ENCODE assay signal across 6 cellular contexts in genomic region chr1:1470626-1471388, GRCh38. TPM values are rescaled to one million over a fixed set of nuclear protein-coding genes. Genes with fewer than 3 reads are reported as not detected.
DNase-seq lines count a peak whose midpoint lies in the region; ATAC-seq and TF ChIP-seq lines count a peak whose summit lies in the region.

No MANE protein-coding gene starts in this region.

- no peaks in the 10 kb centered on the region for H3K27me3 ChIP-seq in sigmoid colon

- WGBS in sigmoid colon, 2 donors, result 13 to 16% methylated on average over 16 of the region's 16 CpGs

- no peaks in the 10 kb centered on the region for H3K9me3 ChIP-seq in sigmoid colon

- no peak for TF ChIP-seq EP300 in sigmoid colon (IDR thresholded peaks at IDR 0.05)

- no peaks in the 10 kb centered on the region for H3K27me3 Mint-ChIP-seq in effector memory CD8-positive, alpha-beta T cell

- ATAC-seq in Right ventricle myocardium inferior, result no peak
- ATAC-seq in left cardiac atrium, result no peak
- peak; percentile 10 for ATAC-seq in effector memory CD8-positive, alpha-beta T cell (replicated peaks)
- ATAC-seq in GM19328 (IDR thresholded peaks at IDR 0.05; ENCODE audit: unreplicated experiment), result no peak
- ATAC-seq in GM18909 (IDR thresholded peaks at IDR 0.05; ENCODE audit: poor library complexity, unreplicated experiment), result no peak

- intact Hi-C loops in Right ventricle myocardium inferior (cut with DNase I) (no loop called here), left cardiac atrium (cut with DNase I) (no loop called here), sigmoid colon (cut with DNase I) (no loop called here)

- DNase-seq in Right ventricle myocardium inferior (ENCODE audit: missing footprints) (peak; percentile 6), left cardiac atrium (no peak), sigmoid colon (no peak)
- DNase-seq in effector memory CD8-positive, alpha-beta T cell, result no peak

- peak overlapping the region; percentile 62 to 94 (median 80) for H3K4me3 ChIP-seq in sigmoid colon

- H3K36me3 ChIP-seq in sigmoid colon, result no peaks in the 10 kb centered on the region

- no peak for TF ChIP-seq POLR2A in sigmoid colon (IDR thresholded peaks at IDR 0.05)

- H3K4me1 ChIP-seq in sigmoid colon, result peaks cover 0 to 24% (median 20%) of the 10 kb centered on the region in 4 donors

- H3K9me3 Mint-ChIP-seq in effector memory CD8-positive, alpha-beta T cell, result no peaks in the 10 kb centered on the region

- TF ChIP-seq CTCF in sigmoid colon (IDR thresholded peaks at IDR 0.05), result no peak

- H3K4me3 Mint-ChIP-seq in effector memory CD8-positive, alpha-beta T cell, result peak overlapping the region; percentile 80 to 84

- peak overlapping the region; percentile 74 to 88 (median 85) for H3K27ac ChIP-seq in sigmoid colon

- H3K4me1 Mint-ChIP-seq in effector memory CD8-positive, alpha-beta T cell (ENCODE audit: low read depth in 2 of 2), result peaks cover 7 to 15% of the 10 kb centered on the region in 2 donors

- peaks cover 10% of the 10 kb centered on the region for H3K36me3 Mint-ChIP-seq in effector memory CD8-positive, alpha-beta T cell (ENCODE audit: insufficient read depth)

- H3K27ac Mint-ChIP-seq in effector memory CD8-positive, alpha-beta T cell, result peak overlapping the region; percentile 67 to 88

RNA-seq across cellular contexts. Expression of gene ATAD3B, which starts 0.8 kb away (rescaled TPM):
- total RNA-seq in Right ventricle myocardium inferior (9.0 TPM), left cardiac atrium (1 to 10 TPM; 6.9 to 7.3 TPM), sigmoid colon (10 to 100 TPM; 11.1 to 47.1 (median 13.1) TPM)
- polyA plus RNA-seq in sigmoid colon, result 10 to 100 TPM in 1 of 3 donors, 1 to 10 TPM in 2; 4.8 to 49.4 (median 5.3) TPM

RNA-seq across cellular contexts. Expression of gene ATAD3C, which starts 21.3 kb away (rescaled TPM):
- total RNA-seq in Right ventricle myocardium inferior, result 1.8 TPM
- total RNA-seq in left cardiac atrium, result 1 to 10 TPM; 1.7 to 2.4 TPM
- under 1 TPM; 0.16 to 0.55 (median 0.45) TPM for total RNA-seq in sigmoid colon
- 1 to 10 TPM in 1 of 3 donors, under 1 TPM in 1, not detected in 1; under 0.01 to 1.5 TPM for polyA plus RNA-seq in sigmoid colon

RNA-seq across cellular contexts. Expression of gene VWA1, which starts 35.3 kb away (rescaled TPM):
- total RNA-seq in Right ventricle myocardium inferior, result 20.5 TPM
- total RNA-seq in left cardiac atrium, result 10 to 100 TPM; 24.9 to 66.4 TPM
- 100 to 1,000 TPM in 1 of 4 donors, 10 to 100 TPM in 3; 47.1 to 107 (median 71.1) TPM for total RNA-seq in sigmoid colon
- polyA plus RNA-seq in sigmoid colon, result 10 to 100 TPM in 1 of 3 donors, 1 to 10 TPM in 2; 2.4 to 44.2 (median 3.7) TPM

RNA-seq across cellular contexts. Expression of gene ATAD3A, which starts 41.2 kb away (rescaled TPM):
- total RNA-seq in Right ventricle myocardium inferior, result 17.9 TPM
- 10 to 100 TPM; 14.1 to 24.3 TPM for total RNA-seq in left cardiac atrium
- total RNA-seq in sigmoid colon, result 10 to 100 TPM in 3 of 4 donors, 1 to 10 TPM in 1; 8.6 to 14.7 (median 12.1) TPM
- 10 to 100 TPM; 12.6 to 40.4 (median 13.6) TPM for polyA plus RNA-seq in sigmoid colon

RNA-seq across cellular contexts. Expression of gene ANKRD65, which starts 49.7 kb away (rescaled TPM):
- 3.0 TPM for total RNA-seq in Right ventricle myocardium inferior
- total RNA-seq in left cardiac atrium, result 1 to 10 TPM; 2.2 to 3.0 TPM
- total RNA-seq in sigmoid colon, result 10 to 100 TPM; 10.0 to 23.0 (median 15.8) TPM
- polyA plus RNA-seq in sigmoid colon, result 1 to 10 TPM in 2 of 3 donors, under 1 TPM in 1; 0.69 to 5.4 (median 3.8) TPM
